ENCODE assay signal across 26 cellular contexts in genomic region chr12:117816-118345, GRCh38.
"Had no signal": no experiment of that assay in that cellular context is flagged by ENCODE, and none has a peak within 500 bp of the region (broad histone marks: within the 10 kb centered on the region; RNA-seq: fewer than 3 reads in every experiment).

No MANE protein-coding gene starts in this region.

- FAIRE-seq: islet of Langerhans, small intestine, TTC549 had no signal

- ATAC-seq: activated naive CD4-positive, alpha-beta T cell treated with anti-CD3 and anti-CD28 coated beads, Interleukin-2, amount 50 U/mL, for 72 hours; gastrocnemius medialis; left ventricle myocardium superior; natural killer cell; stimulated activated memory B cell treated with anti-CD40 and anti-IgM and Interleukin-4, amounts not matched to agents 10 μg/mL and 1 μg/mL and 100 μg/mL, for 72 hours; T-cell; WTC11 had no signal

- H3K4me1 ChIP-seq: ascending aorta, esophagus squamous epithelium, gastrocnemius medialis, right lobe of liver, testis had no signal

- H3K27ac ChIP-seq: ascending aorta, brain microvascular endothelial cell, esophagus squamous epithelium, gastrocnemius medialis, parathyroid adenoma, right lobe of liver, testis had no signal

- H2AFZ ChIP-seq: parathyroid adenoma had no signal

- H3K36me3 Mint-ChIP-seq: activated naive CD4-positive, alpha-beta T cell treated with anti-CD3 and anti-CD28 coated beads, Interleukin-2, amount 50 U/mL, for 72 hours; natural killer cell; stimulated activated memory B cell treated with anti-CD40 and anti-IgM and Interleukin-4, amounts not matched to agents 10 μg/mL and 1 μg/mL and 100 μg/mL, for 72 hours; T-cell; WTC11 had no signal

- H3K9ac ChIP-seq: parathyroid adenoma had no signal

- H3K4me3 ChIP-seq: ascending aorta, esophagus squamous epithelium, gastrocnemius medialis, right lobe of liver, testis had no signal

- H3K27ac Mint-ChIP-seq: activated naive CD4-positive, alpha-beta T cell treated with anti-CD3 and anti-CD28 coated beads, Interleukin-2, amount 50 U/mL, for 72 hours; endodermal cell; natural killer cell; stimulated activated memory B cell treated with anti-CD40 and anti-IgM and Interleukin-4, amounts not matched to agents 10 μg/mL and 1 μg/mL and 100 μg/mL, for 72 hours; T-cell; WTC11 had no signal

- H3K27me3 ChIP-seq: ascending aorta, brain microvascular endothelial cell, right lobe of liver, testis had no signal

- H3K9me3 Mint-ChIP-seq: activated naive CD4-positive, alpha-beta T cell treated with anti-CD3 and anti-CD28 coated beads, Interleukin-2, amount 50 U/mL, for 72 hours; endodermal cell; natural killer cell; stimulated activated memory B cell treated with anti-CD40 and anti-IgM and Interleukin-4, amounts not matched to agents 10 μg/mL and 1 μg/mL and 100 μg/mL, for 72 hours; T-cell; WTC11 had no signal

- H3K36me3 ChIP-seq: ascending aorta, brain microvascular endothelial cell, esophagus squamous epithelium, gastrocnemius medialis, right lobe of liver had no signal

- H3K9me3 ChIP-seq: ascending aorta, esophagus squamous epithelium, gastrocnemius medialis, right lobe of liver, testis had no signal

- DNase-seq: activated gamma-delta T cell treated with Interleukin-2 at 50 U/mL for 16 hours; activated T-cell treated with anti-CD3 and anti-CD28 coated beads, Interleukin-2, amount 50 U/mL, for 1 hour; brain microvascular endothelial cell; central memory CD4-positive, alpha-beta T cell; cortex of kidney; endodermal cell; esophagus squamous epithelium; gastrocnemius medialis; head of caudate nucleus; left ventricle myocardium superior; midbrain; natural killer cell; nucleus accumbens; right lobe of liver; small intestine; stimulated activated CD4-positive, alpha-beta T cell treated with anti-CD3 and anti-CD28 coated beads, Interleukin-15, amount 100 ng/mL, for 24 hours; T-cell; testis; trophoblast cell had no signal

- H3K4me3 Mint-ChIP-seq: endodermal cell; natural killer cell; stimulated activated memory B cell treated with anti-CD40 and anti-IgM and Interleukin-4, amounts not matched to agents 10 μg/mL and 1 μg/mL and 100 μg/mL, for 72 hours; T-cell; WTC11 had no signal

- H3K4me1 Mint-ChIP-seq: natural killer cell; stimulated activated memory B cell treated with anti-CD40 and anti-IgM and Interleukin-4, amounts not matched to agents 10 μg/mL and 1 μg/mL and 100 μg/mL, for 72 hours; T-cell had no signal
